ENCODE assay signal across 8 cellular contexts in genomic region chr11:73983764-73984543, GRCh38. TPM values are rescaled to one million over a fixed set of nuclear protein-coding genes. Genes with fewer than 3 reads are reported as not detected.
DNase-seq lines count a peak whose midpoint lies in the region; ATAC-seq and TF ChIP-seq lines count a peak whose summit lies in the region.

No MANE protein-coding gene starts in this region.

- peak overlapping the region; percentile 54 for H3K9ac ChIP-seq in endocrine pancreas (ENCODE audit: control insufficient read depth, insufficient read depth, low read length)

- H3K4me3 ChIP-seq in Peyer's patch (peak overlapping the region; percentile 57 to 76 (median 63)), endocrine pancreas (ENCODE audit: control insufficient read depth, insufficient read depth, low read length) (peak overlapping the region; percentile 50), ovary (peak overlapping the region; percentile 36)

- no peaks in the 10 kb centered on the region for H3K9me3 ChIP-seq in Peyer's patch
- no peaks in the 10 kb centered on the region for H3K9me3 ChIP-seq in endocrine pancreas (ENCODE audit: control insufficient read depth, low read length)
- no peaks in the 10 kb centered on the region for H3K9me3 ChIP-seq in ovary

- H3K4me1 ChIP-seq in Peyer's patch (peaks cover 0 to 13% (median 8%) of the 10 kb centered on the region in 4 donors), endocrine pancreas (ENCODE audit: control insufficient read depth, insufficient read depth, low read length) (peaks cover 4% of the 10 kb centered on the region), ovary (ENCODE audit: insufficient read depth) (no peaks in the 10 kb centered on the region)

- intact Hi-C loops in ovary (cut with DNase I): no loop called here

- TF ChIP-seq POLR2A in Peyer's patch (IDR thresholded peaks at IDR 0.05) (no peak), ovary (IDR thresholded peaks at IDR 0.05) (no peak)

- ATAC-seq in GM18511 (IDR thresholded peaks at IDR 0.05; ENCODE audit: unreplicated experiment) (no peak), HG03139 (IDR thresholded peaks at IDR 0.05; ENCODE audit: unreplicated experiment) (no peak)

- 60 to 66% (median 63%) methylated on average over 15 of the region's 15 CpGs for WGBS in ovary, 3 donors

- no peaks in the 10 kb centered on the region for H3K36me3 ChIP-seq in Peyer's patch
- no peaks in the 10 kb centered on the region for H3K36me3 ChIP-seq in endocrine pancreas (ENCODE audit: control insufficient read depth, insufficient read depth, low read length)
- no peaks in the 10 kb centered on the region for H3K36me3 ChIP-seq in ovary

- H3K27ac ChIP-seq in Peyer's patch (peak overlapping the region; percentile 90 to 95 (median 90)), ovary (peak overlapping the region in 1 of 2 donors; percentile 23)

- H3K27me3 ChIP-seq in Peyer's patch (no peaks in the 10 kb centered on the region), endocrine pancreas (ENCODE audit: control insufficient read depth, insufficient read depth, low read length) (no peaks in the 10 kb centered on the region), ovary (no peaks in the 10 kb centered on the region)

- no peak for TF ChIP-seq EP300 in ovary (IDR thresholded peaks at IDR 0.05)

- DNase-seq in NCI-H1105 treated with DMSO at 0.1 percent for 48 hours (lab: John Stamatoyannopoulos, UW): peak; percentile 47
- no peak for DNase-seq in NCI-H1105 (lab: John Stamatoyannopoulos, UW)
- peak in 1 of 3 donors; percentile 40 for DNase-seq in Peyer's patch
- DNase-seq in ovary: no peak
- no peak for DNase-seq in iPS-NIHi11 (ENCODE audit: low spot score)

- no peak for TF ChIP-seq CTCF in Peyer's patch (IDR thresholded peaks at IDR 0.05)
- TF ChIP-seq CTCF in ovary (IDR thresholded peaks at IDR 0.05): no peak

RNA-seq across cellular contexts. Expression of gene UCP2, which starts 1.3 kb away (rescaled TPM):
- total RNA-seq in Peyer's patch (100 to 1,000 TPM in 1 of 4 donors, 10 to 100 TPM in 3; 10.7 to 180 (median 27.4) TPM), ovary (10 to 100 TPM in 5 of 7 donors, 1 to 10 TPM in 2; 3.7 to 86.9 (median 16.5) TPM)
- 10 to 100 TPM in 1 of 2 donors, 1 to 10 TPM in 1; 4.9 to 31.5 TPM for polyA plus RNA-seq in ovary

RNA-seq across cellular contexts. Expression of gene UCP3, which starts 24.9 kb away (rescaled TPM):
- total RNA-seq in Peyer's patch: 1 to 10 TPM in 3 of 4 donors, under 1 TPM in 1; 0.76 to 3.4 (median 2.2) TPM
- 1 to 10 TPM in 5 of 7 donors, under 1 TPM in 2; 0.72 to 2.2 (median 1.2) TPM for total RNA-seq in ovary
- under 1 TPM; 0.70 to 0.84 TPM for polyA plus RNA-seq in ovary

RNA-seq across cellular contexts. Expression of gene DNAJB13, which starts 33.1 kb away (rescaled TPM):
- total RNA-seq in Peyer's patch: 1 to 10 TPM in 1 of 4 donors, under 1 TPM in 1, not detected in 2; 0.54 to 4.4 TPM
- 10 to 100 TPM in 1 of 7 donors, 1 to 10 TPM in 3, under 1 TPM in 2, not detected in 1; 0.48 to 23.3 (median 2.5) TPM for total RNA-seq in ovary
- under 1 TPM in 1 of 2 donors, not detected in 1; 0.36 TPM for polyA plus RNA-seq in ovary
